In the genomic region with DNA sequence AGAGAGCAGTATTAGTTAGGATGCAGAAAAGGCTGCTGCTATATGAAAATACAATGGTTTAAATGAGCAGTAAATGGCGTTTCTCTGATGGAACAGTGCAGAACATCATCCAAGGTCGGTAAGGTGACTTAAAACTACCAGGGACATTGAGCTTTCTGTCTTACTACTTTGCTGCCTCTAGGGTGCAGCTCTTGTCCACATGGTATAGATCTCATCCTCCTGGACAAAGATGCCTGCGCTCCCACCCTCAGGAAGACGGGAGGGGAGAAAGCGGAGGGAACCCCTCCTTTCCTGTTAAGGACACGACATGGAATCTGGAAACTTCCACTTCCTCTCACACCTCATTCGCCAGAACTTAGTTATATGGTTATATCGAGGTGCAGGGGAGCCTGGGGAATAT, we compare ENCODE assay signal across 10 cellular contexts.
DNase-seq lines count a peak whose midpoint lies in the region; ATAC-seq, FAIRE-seq and TF ChIP-seq lines count a peak whose summit lies in the region.
"Had no signal": no experiment of that assay in that cellular context is flagged by ENCODE, and none has a peak within 500 bp of the region (broad histone marks: within the 10 kb centered on the region; RNA-seq: fewer than 3 reads in every experiment).

No MANE protein-coding gene starts in this region.

- H3K9me3 Mint-ChIP-seq in GM23338: no peaks in the 10 kb centered on the region
- H3K9me3 Mint-ChIP-seq in CD4-positive, alpha-beta memory T cell: peaks cover 0 to 1% (median 0%) of the 10 kb centered on the region in 8 donors
- H3K9me3 Mint-ChIP-seq: activated B cell treated with CpG ODN at 0.5 μM for 24 hours had no signal

- H3K27ac ChIP-seq in 22Rv1 (no peak overlapping the region), GM23338 (ENCODE audit: low read depth) (no peak overlapping the region)
- H3K27ac ChIP-seq in CD4-positive, alpha-beta memory T cell (ENCODE audit: low read depth, low read length): no peak overlapping the region

- H3K27me3 ChIP-seq in GM23338 (ENCODE audit: insufficient read depth): no peaks in the 10 kb centered on the region
- H3K27me3 ChIP-seq in CD4-positive, alpha-beta memory T cell (ENCODE audit: insufficient read depth, low read length): no peaks in the 10 kb centered on the region

- peak overlapping the region; percentile 28; the same call in 1 of the 2 replicates for H2AFZ ChIP-seq in GM23338

- H4K20me1 ChIP-seq in GM23338 (replicated peaks; ENCODE audit: insufficient read depth): no peaks in the 10 kb centered on the region

- peak; percentile 75 for DNase-seq in GM23338 (ENCODE audit: low spot score)
- DNase-seq in SW480 (ENCODE audit: low spot score): peak; percentile 50
- peak; percentile 30 for DNase-seq in iPS DF 19.7 (ENCODE audit: low read depth, low spot score)
- no peak for DNase-seq in GM12892 (ENCODE audit: insufficient read length)
- DNase-seq in middle frontal gyrus (ENCODE audit: extremely low spot score, low spot score): no peak
- no peak for DNase-seq in EL
- no peak for DNase-seq in CD4-positive, alpha-beta memory T cell
- DNase-seq: activated B cell treated with CpG ODN at 0.5 μM for 24 hours, NCI-H2029 treated with DMSO at 0.1 percent for 48 hours had no signal

- H3K4me2 ChIP-seq in GM23338: no peak overlapping the region

- no peak for TF ChIP-seq POLR2A in GM12892 (IDR thresholded peaks at IDR 0.05; ENCODE audit: low read depth, low read length)

- no peaks in the 10 kb centered on the region for H3K9me3 ChIP-seq in CD4-positive, alpha-beta memory T cell (ENCODE audit: control insufficient read depth in 1 of 2, low read length in 2 of 2)

- H3K4me3 Mint-ChIP-seq in GM23338: no peak overlapping the region
- H3K4me3 Mint-ChIP-seq in CD4-positive, alpha-beta memory T cell: no peak overlapping the region
- H3K4me3 Mint-ChIP-seq: activated B cell treated with CpG ODN at 0.5 μM for 24 hours had no signal

- POLR2A ChIA-PET in CD4-positive, alpha-beta memory T cell (lab: Charles Lee; ENCODE audit: partially characterized antibody): no interaction called here

- no peaks in the 10 kb centered on the region for H3K36me3 ChIP-seq in GM23338 (ENCODE audit: insufficient read depth)
- H3K36me3 ChIP-seq in CD4-positive, alpha-beta memory T cell (ENCODE audit: insufficient read depth, low read length): no peaks in the 10 kb centered on the region

- peaks cover 2% of the 10 kb centered on the region for H3K27me3 Mint-ChIP-seq in GM23338 (ENCODE audit: insufficient read depth, low read depth, poor library complexity)
- H3K27me3 Mint-ChIP-seq in CD4-positive, alpha-beta memory T cell: peaks cover 2 to 11% of the 10 kb centered on the region in 2 donors

- no peaks in the 10 kb centered on the region for H3K36me3 Mint-ChIP-seq in GM23338 (ENCODE audit: low read depth)
- H3K36me3 Mint-ChIP-seq in CD4-positive, alpha-beta memory T cell: no peaks in the 10 kb centered on the region

- intact Hi-C loops in CD4-positive, alpha-beta memory T cell (cut with micrococcal nuclease): no loop called here

- TF ChIP-seq CTCF in 22Rv1 (IDR thresholded peaks at IDR 0.05) (0 out of 2 replicates have a peak, but pooled peaks have one; percentile 17), GM23338 (conservative IDR thresholded peaks at IDR 0.05; ENCODE audit: low read depth in 2 of 2) (peak; percentile 49 to 67)

- H3K4me1 Mint-ChIP-seq in GM23338: peaks cover 11% of the 10 kb centered on the region
- H3K4me1 Mint-ChIP-seq in CD4-positive, alpha-beta memory T cell: no peaks in the 10 kb centered on the region
- H3K4me1 Mint-ChIP-seq: activated B cell treated with CpG ODN at 0.5 μM for 24 hours had no signal

- no peak overlapping the region for H3K27ac Mint-ChIP-seq in GM23338
- no peak overlapping the region for H3K27ac Mint-ChIP-seq in CD4-positive, alpha-beta memory T cell
- H3K27ac Mint-ChIP-seq: activated B cell treated with CpG ODN at 0.5 μM for 24 hours had no signal

- FAIRE-seq in GM12892 (lab: Jason Lieb, UNC): no peak

- CTCF ChIA-PET in CD4-positive, alpha-beta memory T cell (lab: Charles Lee; ENCODE audit: partially characterized antibody): no interaction called here

- peak; percentile 89 for ATAC-seq in GM23338

- H3K9me2 ChIP-seq in GM23338 (ENCODE audit: insufficient read depth): no peaks in the 10 kb centered on the region

- no peaks in the 10 kb centered on the region for H3F3A ChIP-seq in GM23338 (replicated peaks; ENCODE audit: low read depth)

- H3K4me3 ChIP-seq in GM23338: no peak overlapping the region
- no peak overlapping the region for H3K4me3 ChIP-seq in CD4-positive, alpha-beta memory T cell (ENCODE audit: low read length in 2 of 2)

- no peaks in the 10 kb centered on the region for H3K79me2 ChIP-seq in GM23338 (replicated peaks; ENCODE audit: insufficient read depth)

- 0 out of 2 replicates have a peak, but pooled peaks cover 6% of the 10 kb centered on the region for H3K4me1 ChIP-seq in GM23338 (ENCODE audit: insufficient read depth)
- H3K4me1 ChIP-seq in CD4-positive, alpha-beta memory T cell (ENCODE audit: insufficient read depth, low read length): no peaks in the 10 kb centered on the region

TF ChIP-seq in GM23338, 12 proteins besides CTCF, POLR2A, EP300 and RAD21:
- TF ChIP-seq STAT1 (IDR thresholded peaks at IDR 0.05; ENCODE audit: unreplicated experiment) (no peak), ZNF114 (CRISPR knock-in tag; IDR thresholded peaks at IDR 0.05) (no peak), ZNF462 (CRISPR knock-in tag; IDR thresholded peaks at IDR 0.05) (no peak), EZH2 (IDR thresholded peaks at IDR 0.05; ENCODE audit: low read depth, unreplicated experiment) (no peak)

Comparison
In these comparisons a context has a peak if more than half of its experiments do, and no peak if none do; other contexts are left out.
1. DNase-seq: peak in GM23338 (single experiment), SW480 (single experiment) and iPS DF 19.7 (single experiment); none in GM12892 (single experiment), middle frontal gyrus (single experiment), EL (single experiment) and CD4-positive, alpha-beta memory T cell (0 of 5).